In genomic region chr1:174023438-174023837, GRCh38 we compare ENCODE assay signal across 9 cellular contexts. TPM values are rescaled to one million over a fixed set of nuclear protein-coding genes. Genes with fewer than 3 reads are reported as not detected.
DNase-seq lines count a peak whose midpoint lies in the region; ATAC-seq, FAIRE-seq and TF ChIP-seq lines count a peak whose summit lies in the region.
"Had no signal": no experiment of that assay in that cellular context is flagged by ENCODE, and none has a peak within 500 bp of the region (broad histone marks: within the 10 kb centered on the region; RNA-seq: fewer than 3 reads in every experiment).

No MANE protein-coding gene starts in this region.

- POLR2A ChIA-PET in H1 (lab: Charles Lee; ENCODE audit: partially characterized antibody): interaction anchor here (1.5 to 3.1 kb wide), 3 partner anchors 10 to 157 kb away, joined by 5 to 43 read pairs (median 5); partner anchors contain the start of genes GAS5 and ZBTB37
- POLR2A ChIA-PET in naive thymus-derived CD4-positive, alpha-beta T cell (lab: Charles Lee): interaction anchor here (0.6 to 3.4 kb wide), 8 partner anchors 14 to 743 kb away, joined by 3 to 21 read pairs (median 5); partner anchors contain the start of genes GAS5 and ZBTB37

- intact Hi-C loops in Right ventricle myocardium inferior (cut with DNase I): loop anchor here (5.0 to 10.0 kb wide), 3 partner anchors 134 to 1489 kb away; partner anchors contain the start of genes GAS5, RABGAP1L, SUCO and ZBTB37
- intact Hi-C loops in cardiac septum (cut with DNase I): no loop called here
- intact Hi-C loops in naive thymus-derived CD4-positive, alpha-beta T cell (cut with micrococcal nuclease): loop anchor here (2.0 to 5.0 kb wide), 4 partner anchors 36 to 1491 kb away; partner anchors contain the start of genes MRPS14 (in 2 of the 2) and SUCO (in 1 of the 2)

- CTCF ChIA-PET in H1 (lab: Charles Lee; ENCODE audit: partially characterized antibody): no interaction called here
- CTCF ChIA-PET in naive thymus-derived CD4-positive, alpha-beta T cell (lab: Charles Lee): interaction anchor here (1.3 kb wide), 1 partner anchor 194 kb away, joined by 4 read pairs; no protein-coding TSS in a partner anchor

- peak overlapping the region; percentile 68 to 92 for H3K4me2 ChIP-seq in H1 (ENCODE audit: insufficient read depth in 1 of 2, low read depth in 2 of 2, low read length in 2 of 2)

- peaks cover 9% of the 10 kb centered on the region for H3K23me2 ChIP-seq in H1 (ENCODE audit: low read depth, low read length)

- H2BK12ac ChIP-seq in H1 (ENCODE audit: low read depth, low read length): no peak overlapping the region; the same call in 1 of the 2 replicates

- H3K36me3 ChIP-seq in SJCRH30 (no peaks in the 10 kb centered on the region), H1 (ENCODE audit: control insufficient read depth in 2 of 4, insufficient read depth in 4 of 4, low read length in 3 of 4) (no peaks in the 10 kb centered on the region; a peak in 1 of 8 replicates)
- H3K36me3 ChIP-seq in naive thymus-derived CD4-positive, alpha-beta T cell (ENCODE audit: control insufficient read depth in 2 of 3, insufficient read depth in 3 of 3, low read length in 3 of 3): peaks cover 0 to 8% (median 0%) of the 10 kb centered on the region in 3 experiments

- H3K27me3 ChIP-seq in SJCRH30: no peaks in the 10 kb centered on the region
- no peaks in the 10 kb centered on the region for H3K27me3 ChIP-seq in H1 (replicated peaks in 1 of 4; ENCODE audit: control insufficient read depth in 3 of 4, extremely low read depth in 1 of 4, insufficient read depth in 3 of 4, low read length in 3 of 4)
- H3K27me3 ChIP-seq in naive thymus-derived CD4-positive, alpha-beta T cell (ENCODE audit: control insufficient read depth in 2 of 2, insufficient read depth in 2 of 2, low read length in 2 of 2): no peaks in the 10 kb centered on the region

- no peak overlapping the region for H3K56ac ChIP-seq in H1 (replicated peaks; ENCODE audit: insufficient read length, low read depth, low read length)

- no peak for TF ChIP-seq RAD21 in H1 (IDR thresholded peaks at IDR 0.05 in 1 of 2, conservative IDR thresholded peaks at IDR 0.05 in 1 of 2; ENCODE audit: low read depth in 2 of 2, low read length in 2 of 2)

- H2AFZ ChIP-seq in H1 (ENCODE audit: low read length): peak overlapping the region; percentile 53; the same call in 1 of the 2 replicates

- ATAC-seq in Right ventricle myocardium inferior: peak; percentile 12
- no peak for ATAC-seq in naive thymus-derived CD4-positive, alpha-beta T cell

- no peak overlapping the region for H2AK5ac ChIP-seq in H1 (ENCODE audit: low read depth, low read length)

- no peak for DNase-seq in Right ventricle myocardium inferior (ENCODE audit: missing footprints)
- no peak for DNase-seq in cardiac septum (ENCODE audit: low spot score)
- DNase-seq in SJCRH30: peak in 1 of 2 experiments; percentile 33
- no peak for DNase-seq in H1 (ENCODE audit: low read depth in 1 of 2, low spot score in 2 of 2)
- DNase-seq in naive thymus-derived CD4-positive, alpha-beta T cell: peak in 5 of 9 donors; percentile 1 to 24 (median 13)
- no peak for DNase-seq in stimulated activated naive CD4-positive, alpha-beta T cell treated with Interleukin-2 at 50 U/mL for 16 hours (lab: John Stamatoyannopoulos, UW)
- no peak for DNase-seq in NCI-H2107 treated with DMSO at 0.1 percent for 48 hours (lab: John Stamatoyannopoulos, UW; ENCODE audit: unreplicated experiment)
- DNase-seq in middle frontal gyrus (ENCODE audit: extremely low spot score, low spot score): no peak

- H3K9me3 ChIP-seq in SJCRH30 (replicated peaks) (no peaks in the 10 kb centered on the region), H1 (ENCODE audit: insufficient read depth in 2 of 2, low read depth in 1 of 2, low read length in 1 of 2) (no peaks in the 10 kb centered on the region)
- H3K9me3 ChIP-seq in naive thymus-derived CD4-positive, alpha-beta T cell (ENCODE audit: control insufficient read depth in 2 of 3, low read length in 3 of 3): no peaks in the 10 kb centered on the region

- H3K4me1 ChIP-seq in SJCRH30: peaks cover 4% of the 10 kb centered on the region; the same call in 1 of the 2 replicates
- H3K4me1 ChIP-seq in H1 (replicated peaks in 1 of 4; ENCODE audit: control insufficient read depth in 3 of 4, insufficient read depth in 4 of 4, low read length in 3 of 4): peaks cover 0 to 6% (median 2%) of the 10 kb centered on the region in 4 experiments; a peak in 5 of 7 replicates
- peaks cover 18 to 25% of the 10 kb centered on the region in 2 donors for H3K4me1 ChIP-seq in naive thymus-derived CD4-positive, alpha-beta T cell (ENCODE audit: control insufficient read depth in 2 of 2, insufficient read depth in 2 of 2, low read length in 2 of 2)

- no peak overlapping the region for H3K23ac ChIP-seq in H1 (ENCODE audit: insufficient read length)

- H4K91ac ChIP-seq in H1 (replicated peaks; ENCODE audit: insufficient read length, low read length): no peak overlapping the region

- no peak overlapping the region for H3K27ac ChIP-seq in SJCRH30
- no peak overlapping the region for H3K27ac ChIP-seq in H1 (ENCODE audit: low read depth, low read length)
- H3K27ac ChIP-seq in naive thymus-derived CD4-positive, alpha-beta T cell (ENCODE audit: low read depth, low read length): peak overlapping the region; percentile 94

- TF ChIP-seq POLR2A in H1 (IDR thresholded peaks at IDR 0.05; ENCODE audit: control extremely low read depth in 1 of 2, low read depth in 2 of 2, low read length in 2 of 2): peak in 1 of 2 experiments; percentile 34; a peak in 1 of 3 replicates

- H3K9ac ChIP-seq in H1 (replicated peaks in 1 of 4; ENCODE audit: extremely low read depth in 1 of 4, low read depth in 3 of 4, low read length in 3 of 4): no peak overlapping the region; a peak in 1 of 7 replicates

- H2BK15ac ChIP-seq in H1 (ENCODE audit: low read length): no peak overlapping the region

- H2BK20ac ChIP-seq in H1 (ENCODE audit: low read length): no peak overlapping the region

- H3K4me3 ChIP-seq in SJCRH30: peak overlapping the region; percentile 92
- peak overlapping the region in 1 of 4 experiments; percentile 92; a peak in 4 of 8 replicates for H3K4me3 ChIP-seq in H1 (ENCODE audit: extremely low read depth in 1 of 4, insufficient read depth in 2 of 4, low read depth in 3 of 4, low read length in 4 of 4)
- peak overlapping the region; percentile 86 for H3K4me3 ChIP-seq in naive thymus-derived CD4-positive, alpha-beta T cell (ENCODE audit: low read length)

- H2BK120ac ChIP-seq in H1 (replicated peaks; ENCODE audit: low read depth, low read length): no peak overlapping the region

- H3K9me3 Mint-ChIP-seq in naive thymus-derived CD4-positive, alpha-beta T cell: no peaks in the 10 kb centered on the region

- H4K5ac ChIP-seq in H1 (ENCODE audit: insufficient read length, low read depth, low read length): no peak overlapping the region

- H3K4me3 Mint-ChIP-seq in naive thymus-derived CD4-positive, alpha-beta T cell: peak overlapping the region; percentile 85 to 100 (median 98)

- FAIRE-seq in H1 (lab: Jason Lieb, UNC): peak; percentile 68
- FAIRE-seq: GM12878 had no signal

- peaks cover 0 to 32% of the 10 kb centered on the region in 2 experiments; a peak in 3 of 4 replicates for H3K79me2 ChIP-seq in H1 (ENCODE audit: control insufficient read depth in 1 of 2, insufficient read depth in 2 of 2, low read length in 2 of 2)

- no peak for TF ChIP-seq EP300 in H1 (IDR thresholded peaks at IDR 0.05; ENCODE audit: borderline replicate concordance in 1 of 2, low read depth in 2 of 2, low read length in 2 of 2)

- H3K4me1 Mint-ChIP-seq in naive thymus-derived CD4-positive, alpha-beta T cell: peaks cover 18 to 41% (median 38%) of the 10 kb centered on the region in 7 donors

- 47% methylated on average over 3 of the region's 3 CpGs; no CpG with 5 or more reads in 1 of the 2 experiments for WGBS in H1 (ENCODE audit: extremely low coverage in 1 of 2, insufficient coverage in 1 of 2, insufficient read length in 1 of 2, insufficient replicate concordance in 2 of 2, low coverage in 1 of 2, low lambda C conversion rate in 2 of 2, missing lambda C conversion rate in 1 of 2), 2 experiments

- no peak overlapping the region for H3K14ac ChIP-seq in H1 (ENCODE audit: insufficient read length)

- TF ChIP-seq CTCF in H1 (IDR thresholded peaks at IDR 0.05; ENCODE audit: control extremely low read depth in 1 of 3, insufficient read depth in 1 of 3, low read depth in 1 of 3, low read length in 3 of 3): no peak

- H4K8ac ChIP-seq in H1 (ENCODE audit: extremely low read depth, insufficient read depth, low read length): no peak overlapping the region

- H3K36me3 Mint-ChIP-seq in naive thymus-derived CD4-positive, alpha-beta T cell: peaks cover 0 to 9% (median 0%) of the 10 kb centered on the region in 5 donors

- H3K4ac ChIP-seq in H1 (replicated peaks; ENCODE audit: insufficient read length, low read depth, low read length): no peak overlapping the region

- H3K27ac Mint-ChIP-seq in naive thymus-derived CD4-positive, alpha-beta T cell: peak overlapping the region; percentile 90 to 99 (median 98)

- H3K18ac ChIP-seq in H1 (ENCODE audit: extremely low read depth, low read length): no peak overlapping the region

- peaks cover 4% of the 10 kb centered on the region in 2 experiments for H4K20me1 ChIP-seq in H1 (replicated peaks in 1 of 2; ENCODE audit: control insufficient read depth in 1 of 2, insufficient read depth in 2 of 2, low read length in 2 of 2)

- no peak overlapping the region for H2BK5ac ChIP-seq in H1 (ENCODE audit: low read depth, low read length)

- no peaks in the 10 kb centered on the region; the same call in none of the 2 replicates for H3K79me1 ChIP-seq in H1 (ENCODE audit: low read depth, low read length)

- peaks cover 0 to 5% (median 0%) of the 10 kb centered on the region in 5 donors for H3K27me3 Mint-ChIP-seq in naive thymus-derived CD4-positive, alpha-beta T cell

TF ChIP-seq in H1, 55 proteins besides CTCF, POLR2A, EP300 and RAD21 (continues in another document):
- peak; percentile 67; the same call in 1 of the 2 replicates for TF ChIP-seq RFX5 (IDR thresholded peaks at IDR 0.05; ENCODE audit: borderline replicate concordance, low read depth, low read length)
- no peak for TF ChIP-seq CBX8 (IDR thresholded peaks at IDR 0.05; ENCODE audit: borderline replicate concordance, low read depth, low read length)

RNA-seq across cellular contexts. Expression of gene RC3H1, which starts 1.3 kb away (rescaled TPM):
- total RNA-seq in Right ventricle myocardium inferior (20.2 TPM), cardiac septum (24.7 TPM)
- total RNA-seq in SJCRH30 (2014; rRNA removed; shearing (Covaris generic)): 22.6 and 25.6 TPM in 2 replicates
- total RNA-seq in H1 (2021; fragmentation: NEBNext Ultra II Directional; extraction: Animal tissue kit (Norgen Biotek cat#: 25700)): 29.5 and 32.2 TPM in 2 replicates
- 5.1 and 7.4 TPM in 2 replicates for polyA plus RNA-seq in H1 (2011; rRNA removed)
- 5.1 TPM for polyA plus RNA-seq in H1 (2011; cell fraction: cytosol; rRNA removed)
- polyA plus RNA-seq in H1 (2011; cell fraction: nucleus; rRNA removed): 6.6 TPM
- polyA plus RNA-seq in H1 (2012, experiment 1 of 2): 3.3 to 6.7 TPM (median 4.5 TPM) in 4 replicates
- polyA plus RNA-seq in H1 (2012, experiment 2 of 2): 0.26 TPM
- 8.6 TPM for polyA plus RNA-seq in H1 (2013, experiment 1 of 2)
- polyA plus RNA-seq in H1 (2013, experiment 2 of 2): 7.9 TPM
- polyA minus RNA-seq in H1 (2011; rRNA and poly(A)+ RNA removed): 81.3 and 87.6 TPM in 2 replicates
- 33.0 TPM for polyA minus RNA-seq in H1 (2011; cell fraction: cytosol; rRNA and poly(A)+ RNA removed)
- polyA minus RNA-seq in H1 (2011; cell fraction: nucleus; rRNA and poly(A)+ RNA removed): 47.3 TPM
- 10 to 100 TPM; 36.5 to 49.5 (median 47.7) TPM for total RNA-seq in naive thymus-derived CD4-positive, alpha-beta T cell
- 1 to 10 TPM; 6.7 to 7.2 TPM for polyA plus RNA-seq in naive thymus-derived CD4-positive, alpha-beta T cell

Comparison
In these comparisons a context has a peak if more than half of its experiments do, and no peak if none do; other contexts are left out.
1. DNase-seq: peak in naive thymus-derived CD4-positive, alpha-beta T cell (5 of 9); none in Right ventricle myocardium inferior (single experiment), cardiac septum (single experiment), H1 (0 of 2), stimulated activated naive CD4-positive, alpha-beta T cell treated with Interleukin-2 at 50 U/mL for 16 hours (single experiment), NCI-H2107 treated with DMSO at 0.1 percent for 48 hours (single experiment) and middle frontal gyrus (single experiment).